Comparison of ENCODE assay signal across 23 cellular contexts in the genomic region with DNA sequence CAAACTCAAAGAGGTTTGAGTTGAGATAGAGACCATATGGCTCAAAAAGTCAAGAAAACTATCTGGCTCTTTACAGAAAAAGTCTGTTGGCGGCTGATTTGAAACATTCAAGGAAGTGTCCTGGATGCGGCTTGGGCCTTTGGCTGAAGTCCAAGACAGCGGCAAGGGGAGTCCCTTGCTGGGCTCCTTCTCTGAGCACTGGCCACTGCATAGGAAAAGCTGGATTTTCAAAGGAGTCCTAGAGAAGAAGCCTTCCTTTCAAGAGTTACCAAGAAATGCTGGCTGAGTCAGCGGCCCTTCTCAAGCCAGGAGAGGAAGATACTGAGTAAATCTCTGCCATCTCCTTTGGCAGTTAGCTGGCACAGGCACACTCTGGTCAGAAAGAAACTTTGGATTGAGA. TPM values are rescaled to one million over a fixed set of nuclear protein-coding genes. Genes with fewer than 3 reads are reported as not detected.
A peak's percentile ranks its signal among the peaks of the same experiment; 100 is the strongest.
DNase-seq lines count a peak whose midpoint lies in the region; ATAC-seq, FAIRE-seq and TF ChIP-seq lines count a peak whose summit lies in the region.
"Had no signal": no experiment of that assay in that cellular context is flagged by ENCODE, and none has a peak within 500 bp of the region (broad histone marks: within the 10 kb centered on the region; RNA-seq: fewer than 3 reads in every experiment).

No MANE protein-coding gene starts in this region.

- intact Hi-C loops in endothelial cell of umbilical vein (cut with micrococcal nuclease), result no loop called here
- intact Hi-C loops in sciatic nerve (cut with DNase I), result no loop called here

- no peaks in the 10 kb centered on the region for H3K9me1 ChIP-seq in endothelial cell of umbilical vein (replicated peaks; ENCODE audit: control insufficient read depth, extremely low read depth, insufficient read depth, low read length)

- DNase-seq in DMS 273 (lab: John Stamatoyannopoulos, UW; ENCODE audit: unreplicated experiment) (peak; percentile 31), DMS 273 treated with DMSO at 0.1 percent for 48 hours (lab: John Stamatoyannopoulos, UW) (no peak), endothelial cell of umbilical vein (ENCODE audit: low read depth, low spot score) (no peak), sciatic nerve (ENCODE audit: low spot score) (no peak), ecto neural progenitor cell (ENCODE audit: low spot score) (no peak)
- no peak for DNase-seq in activated CD8-positive, alpha-beta memory T cell treated with anti-CD3 and anti-CD28 coated beads, Interleukin-2, amount 50 U/mL, for 48 hours
- DNase-seq: 8988T; activated CD4-positive, alpha-beta T cell treated with anti-CD3 and anti-CD28 coated beads for 48 hours; COR-L47; midbrain; natural killer cell; NCI-H2171; NCI-H526 treated with DMSO at 0.1 percent for 48 hours; ovary; Right ventricle myocardium superior; trophoblast cell had no signal

- CTCF ChIA-PET in endothelial cell of umbilical vein (lab: Charles Lee), result interaction anchor here (1.4 to 3.3 kb wide), 3 partner anchors 33 to 84 kb away, joined by 5 to 15 read pairs (median 12); no protein-coding TSS in a partner anchor

- no peak for TF ChIP-seq POLR2A in endothelial cell of umbilical vein (IDR thresholded peaks at IDR 0.05; ENCODE audit: low read depth, low read length)

- no TSS peak for BruUV-seq in endothelial cell of umbilical vein (replicated peaks; lab: Mats Ljungman, UMichigan)

- POLR2A ChIA-PET in endothelial cell of umbilical vein (lab: Charles Lee), result no interaction called here

- H3K9me3 ChIP-seq in endothelial cell of umbilical vein (replicated peaks; ENCODE audit: control insufficient read depth, insufficient read depth, low read length), result no peaks in the 10 kb centered on the region
- H3K9me3 ChIP-seq: ovary had no signal

- no peak overlapping the region for H3K9ac ChIP-seq in endothelial cell of umbilical vein (replicated peaks; ENCODE audit: extremely low read depth, insufficient read depth, low read length)

- no peak overlapping the region for H2AFZ ChIP-seq in endothelial cell of umbilical vein (ENCODE audit: low read depth, low read length)

- ATAC-seq in SK-N-SH treated with all-trans-retinoic acid at 6 μM for 48 hours (peak; percentile 73), sciatic nerve (peak; percentile 10), HG03354 (IDR thresholded peaks at IDR 0.05; ENCODE audit: poor library complexity, severe bottlenecking, unreplicated experiment) (no peak)
- ATAC-seq: activated naive CD4-positive, alpha-beta T cell treated with anti-CD3 and anti-CD28 coated beads, Interleukin-2, amount 50 U/mL, for 72 hours; left lobe of liver; natural killer cell; right cardiac atrium had no signal

- H4K20me1 ChIP-seq in endothelial cell of umbilical vein (replicated peaks; ENCODE audit: control insufficient read depth, extremely low read depth, insufficient read depth, low read length), result no peaks in the 10 kb centered on the region

- no peak overlapping the region for H3K4me3 ChIP-seq in endothelial cell of umbilical vein (replicated peaks in 1 of 3; ENCODE audit: insufficient read depth in 1 of 3, low read depth in 1 of 3, low read length in 3 of 3)
- H3K4me3 ChIP-seq: heart right ventricle, ovary had no signal

- TF ChIP-seq CTCF in endothelial cell of umbilical vein (IDR thresholded peaks at IDR 0.05; ENCODE audit: extremely low read depth in 1 of 2, insufficient read depth in 1 of 2, low read depth in 1 of 2, low read length in 2 of 2), result no peak

- peak; percentile 71 for FAIRE-seq in endothelial cell of umbilical vein (lab: Jason Lieb, UNC)
- FAIRE-seq: H1 had no signal

- no peak overlapping the region for H3K4me2 ChIP-seq in endothelial cell of umbilical vein (ENCODE audit: insufficient read depth, low read length)

- dilution Hi-C loops in endothelial cell of umbilical vein (cut with MboI; ENCODE audit: extremely low pct_ligation_motif_present, low sequenced_read_pairs), result no loop called here

- no peaks in the 10 kb centered on the region for H3K27me3 ChIP-seq in endothelial cell of umbilical vein (ENCODE audit: control insufficient read depth in 2 of 2, insufficient read depth in 2 of 2, low read length in 2 of 2)
- H3K27me3 ChIP-seq: heart right ventricle, ovary had no signal

- H3K4me1 ChIP-seq in endothelial cell of umbilical vein (ENCODE audit: control insufficient read depth, extremely low read depth, insufficient read depth, low read length), result peaks cover 4% of the 10 kb centered on the region

- no peak overlapping the region for H3K27ac ChIP-seq in endothelial cell of umbilical vein (ENCODE audit: insufficient read depth, low read depth, low read length)
- H3K27ac ChIP-seq: heart right ventricle, ovary had no signal

- no peaks in the 10 kb centered on the region for H3K79me2 ChIP-seq in endothelial cell of umbilical vein (ENCODE audit: control insufficient read depth, insufficient read depth, low read length)

- peaks cover 0 to 9% of the 10 kb centered on the region in 2 experiments for H3K36me3 ChIP-seq in endothelial cell of umbilical vein (ENCODE audit: control insufficient read depth in 2 of 2, extremely low read depth in 1 of 2, insufficient read depth in 2 of 2, low read length in 2 of 2)
- H3K36me3 ChIP-seq: heart right ventricle, ovary had no signal

TF ChIP-seq in SK-N-SH treated with all-trans-retinoic acid at 6 μM for 48 hours, 23 proteins besides CTCF, POLR2A, EP300 and RAD21 (continues in another document):
- TF ChIP-seq BACH2 (CRISPR knock-in tag; IDR thresholded peaks at IDR 0.05; ENCODE audit: borderline replicate concordance) (no peak), ZC3H10 (CRISPR knock-in tag; IDR thresholded peaks at IDR 0.05) (no peak), ZNF8 (CRISPR knock-in tag; IDR thresholded peaks at IDR 0.05) (no peak), PPARA (CRISPR knock-in tag; IDR thresholded peaks at IDR 0.05; ENCODE audit: borderline replicate concordance) (no peak), RARB (CRISPR knock-in tag; IDR thresholded peaks at IDR 0.05) (no peak), GLIS3 (CRISPR knock-in tag; IDR thresholded peaks at IDR 0.05) (no peak), SNAI2 (CRISPR knock-in tag; IDR thresholded peaks at IDR 0.05) (no peak), TOX (CRISPR knock-in tag; IDR thresholded peaks at IDR 0.05; ENCODE audit: borderline replicate concordance) (no peak), ZFP30 (CRISPR knock-in tag; IDR thresholded peaks at IDR 0.05) (no peak), CSDC2 (CRISPR knock-in tag; IDR thresholded peaks at IDR 0.05) (no peak)
- TF ChIP-seq, protein P1, sequence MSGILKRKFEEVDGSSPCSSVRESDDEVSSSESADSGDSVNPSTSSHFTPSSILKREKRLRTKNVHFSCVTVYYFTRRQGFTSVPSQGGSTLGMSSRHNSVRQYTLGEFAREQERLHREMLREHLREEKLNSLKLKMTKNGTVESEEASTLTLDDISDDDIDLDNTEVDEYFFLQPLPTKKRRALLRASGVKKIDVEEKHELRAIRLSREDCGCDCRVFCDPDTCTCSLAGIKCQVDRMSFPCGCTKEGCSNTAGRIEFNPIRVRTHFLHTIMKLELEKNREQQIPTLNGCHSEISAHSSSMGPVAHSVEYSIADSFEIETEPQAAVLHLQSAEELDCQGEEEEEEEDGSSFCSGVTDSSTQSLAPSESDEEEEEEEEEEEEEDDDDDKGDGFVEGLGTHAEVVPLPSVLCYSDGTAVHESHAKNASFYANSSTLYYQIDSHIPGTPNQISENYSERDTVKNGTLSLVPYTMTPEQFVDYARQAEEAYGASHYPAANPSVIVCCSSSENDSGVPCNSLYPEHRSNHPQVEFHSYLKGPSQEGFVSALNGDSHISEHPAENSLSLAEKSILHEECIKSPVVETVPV (CRISPR knock-in tag; IDR thresholded peaks at IDR 0.05), result no peak

TF ChIP-seq in endothelial cell of umbilical vein, 7 proteins besides CTCF, POLR2A, EP300 and RAD21:
- no peak for TF ChIP-seq JUN (IDR thresholded peaks at IDR 0.05; ENCODE audit: borderline replicate concordance, insufficient read depth, insufficient read length, low read depth)
- no peak for TF ChIP-seq EZH2 (IDR thresholded peaks at IDR 0.05; ENCODE audit: borderline replicate concordance, low read depth, low read length, severe bottlenecking)
- TF ChIP-seq GATA2 (IDR thresholded peaks at IDR 0.05; ENCODE audit: insufficient read depth, insufficient read length, low read depth, low read length), result no peak
- no peak for TF ChIP-seq MYC (IDR thresholded peaks at IDR 0.05; ENCODE audit: low read depth, low read length)
- no peak for TF ChIP-seq FOS (IDR thresholded peaks at IDR 0.05; ENCODE audit: borderline replicate concordance, insufficient read depth, low read length)
- no peak for TF ChIP-seq MAX (IDR thresholded peaks at IDR 0.05; ENCODE audit: insufficient read depth, insufficient read length)
- TF ChIP-seq POLR2AphosphoS5 (IDR thresholded peaks at IDR 0.05; ENCODE audit: insufficient read depth, low read depth, low read length), result no peak

RNA-seq across cellular contexts. Expression of gene APLN, which starts 12.1 kb away (rescaled TPM):
- 465 and 466 TPM in 2 replicates for total RNA-seq in endothelial cell of umbilical vein
- polyA plus RNA-seq in endothelial cell of umbilical vein, result 230 and 273 TPM in 2 replicates
- polyA plus RNA-seq in endothelial cell of umbilical vein (2011; cell fraction: cytosol; rRNA removed), result 193 and 247 TPM in 2 replicates
- 94.1 and 103 TPM in 2 replicates for polyA plus RNA-seq in endothelial cell of umbilical vein (2011; cell fraction: nucleus; rRNA removed)
- 62.1 and 177 TPM in 2 replicates for polyA plus RNA-seq in endothelial cell of umbilical vein (2012)
- 212 and 222 TPM in 2 replicates for polyA minus RNA-seq in endothelial cell of umbilical vein
- polyA minus RNA-seq in endothelial cell of umbilical vein (2011; cell fraction: cytosol; rRNA and poly(A)+ RNA removed), result not detected
- polyA minus RNA-seq in endothelial cell of umbilical vein (2011; cell fraction: nucleus; rRNA and poly(A)+ RNA removed), result 32.5 and 36.3 TPM in 2 replicates
- total RNA-seq in sciatic nerve, result 1.3 TPM

Comparison
In these comparisons a context has a peak if more than half of its experiments do, and no peak if none do; other contexts are left out.
1. RNA of gene APLN, which starts 12.1 kb away (total RNA-seq): 465 to 466 TPM in endothelial cell of umbilical vein; 1.3 TPM in sciatic nerve (single experiment); every median in the first group is over 100 times any median in the second.